In the genomic region with DNA sequence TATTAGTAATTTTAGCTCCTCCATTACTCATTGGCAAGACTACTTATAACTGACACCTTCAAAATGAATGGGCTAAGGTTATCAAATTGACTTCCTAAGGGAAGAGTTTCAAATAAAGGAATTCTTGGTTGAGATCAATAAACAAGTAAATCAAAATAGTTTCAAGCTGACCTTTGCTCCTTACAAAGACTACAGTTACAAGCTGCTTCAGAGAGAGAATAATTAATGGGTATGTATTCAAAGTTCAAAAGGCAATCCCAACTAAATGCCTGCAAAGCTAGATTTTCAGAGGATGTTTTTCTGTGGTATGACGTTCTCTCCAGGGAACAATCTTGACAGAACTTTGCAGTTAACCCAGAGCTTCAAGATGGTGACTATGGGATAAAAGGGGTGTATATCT, we compare ENCODE assay signal across 14 cellular contexts.
DNase-seq lines count a peak whose midpoint lies in the region; ATAC-seq and TF ChIP-seq lines count a peak whose summit lies in the region.
"Had no signal": no experiment of that assay in that cellular context is flagged by ENCODE, and none has a peak within 500 bp of the region (broad histone marks: within the 10 kb centered on the region; RNA-seq: fewer than 3 reads in every experiment).

No MANE protein-coding gene starts in this region.

- H3K27ac Mint-ChIP-seq in progenitor cell of endocrine pancreas: peak overlapping the region; percentile 73
- H3K27ac Mint-ChIP-seq in CD8-positive, alpha-beta T cell: no peak overlapping the region
- H3K27ac Mint-ChIP-seq: CD4-positive, alpha-beta memory T cell had no signal

- peaks cover 14% of the 10 kb centered on the region for H3K36me3 Mint-ChIP-seq in progenitor cell of endocrine pancreas (ENCODE audit: insufficient read depth)
- peaks cover 66% of the 10 kb centered on the region for H3K36me3 Mint-ChIP-seq in CD8-positive, alpha-beta T cell

- no peaks in the 10 kb centered on the region for H3K9me3 Mint-ChIP-seq in progenitor cell of endocrine pancreas (ENCODE audit: low read depth)
- no peaks in the 10 kb centered on the region for H3K9me3 Mint-ChIP-seq in CD8-positive, alpha-beta T cell

- H3K36me3 ChIP-seq in liver (ENCODE audit: control insufficient read depth in 4 of 4, insufficient read depth in 3 of 4, low read depth in 1 of 4, low read length in 3 of 4): peaks cover 2 to 13% (median 7%) of the 10 kb centered on the region in 4 donors
- H3K36me3 ChIP-seq in CD8-positive, alpha-beta T cell (ENCODE audit: insufficient read depth, low read length): peaks cover 3% of the 10 kb centered on the region

- 36% methylated on average over 1 of the region's 1 CpG for WGBS in liver

- no peak overlapping the region for H3K4me3 Mint-ChIP-seq in progenitor cell of endocrine pancreas (ENCODE audit: low read depth)
- H3K4me3 Mint-ChIP-seq in CD8-positive, alpha-beta T cell: no peak overlapping the region
- H3K4me3 Mint-ChIP-seq: CD4-positive, alpha-beta memory T cell had no signal

- intact Hi-C loops in CD8-positive, alpha-beta T cell (cut with DNase I, micrococcal nuclease): no loop called here

- TF ChIP-seq RAD21 in liver (IDR thresholded peaks at IDR 0.05): peak; percentile 19 to 41

- no peak overlapping the region for H3K4me3 ChIP-seq in liver (ENCODE audit: low read depth in 1 of 3, low read length in 3 of 3)
- no peak overlapping the region for H3K4me3 ChIP-seq in CD8-positive, alpha-beta T cell (ENCODE audit: low read depth, low read length)
- H3K4me3 ChIP-seq: GM23248 had no signal

- H3K9ac ChIP-seq in liver (ENCODE audit: low read depth in 1 of 2, low read length in 2 of 2): no peak overlapping the region
- H3K9ac ChIP-seq: GM23248 had no signal

- CTCF ChIA-PET in CD8-positive, alpha-beta T cell (lab: Charles Lee): interaction anchor here (1.5 kb wide), 1 partner anchor 121 kb away, joined by 3 read pairs; no protein-coding TSS in a partner anchor

- POLR2A ChIA-PET in CD8-positive, alpha-beta T cell (lab: Charles Lee): no interaction called here

- no peak for ATAC-seq in CD8-positive, alpha-beta T cell
- ATAC-seq in GM21515 (IDR thresholded peaks at IDR 0.05; ENCODE audit: unreplicated experiment): no peak

- peak; percentile 12 for DNase-seq in left kidney (ENCODE audit: low read depth, low spot score)
- no peak for DNase-seq in progenitor cell of endocrine pancreas (ENCODE audit: low spot score, unreplicated experiment)
- no peak for DNase-seq in CD8-positive, alpha-beta T cell
- DNase-seq in stimulated activated CD4-positive, alpha-beta T cell treated with anti-CD3 and anti-CD28 coated beads, Interleukin-12 subunit alpha, Interleukin-12 subunit beta, amount 100 ng/mL, for 4 hours: no peak
- DNase-seq: C1 segment of cervical spinal cord; Caco-2; CD4-positive, alpha-beta memory T cell; DMS153; DND-41; GM23248; H7; HCEC 1CT had no signal

- no peaks in the 10 kb centered on the region for H3K27me3 Mint-ChIP-seq in progenitor cell of endocrine pancreas
- H3K27me3 Mint-ChIP-seq in CD8-positive, alpha-beta T cell (ENCODE audit: low read depth): no peaks in the 10 kb centered on the region
- H3K27me3 Mint-ChIP-seq: CD4-positive, alpha-beta memory T cell had no signal

- H3K27me3 ChIP-seq in liver (ENCODE audit: control insufficient read depth in 4 of 4, insufficient read depth in 4 of 4, low read length in 3 of 4): no peaks in the 10 kb centered on the region
- no peaks in the 10 kb centered on the region for H3K27me3 ChIP-seq in CD8-positive, alpha-beta T cell (ENCODE audit: insufficient read depth, low read length)

- H3K9me3 ChIP-seq in liver (ENCODE audit: control insufficient read depth in 4 of 4, low read length in 3 of 4): no peaks in the 10 kb centered on the region
- H3K9me3 ChIP-seq in CD8-positive, alpha-beta T cell (ENCODE audit: low read length): no peaks in the 10 kb centered on the region
- H3K9me3 ChIP-seq: Caco-2 had no signal

- H3K27ac ChIP-seq in liver (ENCODE audit: low read depth in 1 of 2, low read length in 2 of 2): no peak overlapping the region
- H3K27ac ChIP-seq in CD8-positive, alpha-beta T cell (ENCODE audit: low read depth, low read length): no peak overlapping the region
- H3K27ac ChIP-seq: GM23248 had no signal

- peaks cover 0 to 11% (median 7%) of the 10 kb centered on the region in 4 donors for H3K4me1 ChIP-seq in liver (ENCODE audit: control insufficient read depth in 4 of 4, insufficient read depth in 4 of 4, low read length in 3 of 4)
- H3K4me1 ChIP-seq in CD8-positive, alpha-beta T cell (ENCODE audit: insufficient read depth, low read length): no peaks in the 10 kb centered on the region

- TF ChIP-seq CTCF in liver (IDR thresholded peaks at IDR 0.05; ENCODE audit: low read depth, low read length, missing input control) (no peak), progenitor cell of endocrine pancreas (IDR thresholded peaks at IDR 0.05; ENCODE audit: unreplicated experiment) (no peak)
- TF ChIP-seq CTCF in CD8-positive, alpha-beta T cell (IDR thresholded peaks at IDR 0.05): no peak

- peaks cover 32% of the 10 kb centered on the region for H3K4me1 Mint-ChIP-seq in progenitor cell of endocrine pancreas (ENCODE audit: low read depth)
- no peaks in the 10 kb centered on the region for H3K4me1 Mint-ChIP-seq in CD8-positive, alpha-beta T cell (ENCODE audit: low read depth)

TF ChIP-seq in liver, 16 proteins besides CTCF, POLR2A, EP300 and RAD21:
- TF ChIP-seq HNF4A (conservative IDR thresholded peaks at IDR 0.05) (peak; percentile 79 to 89), YY1 (IDR thresholded peaks at IDR 0.05) (no peak), NR2F2 (IDR thresholded peaks at IDR 0.05) (no peak), HNF4G (IDR thresholded peaks at IDR 0.05) (peak; percentile 63), EGR1 (IDR thresholded peaks at IDR 0.05; ENCODE audit: low read depth in 2 of 2) (no peak), FOXA2 (IDR thresholded peaks at IDR 0.05) (no peak), JUND (IDR thresholded peaks at IDR 0.05) (no peak), SP1 (IDR thresholded peaks at IDR 0.05) (peak; percentile 73), REST (IDR thresholded peaks at IDR 0.05) (no peak)
- TF ChIP-seq, protein P1, sequence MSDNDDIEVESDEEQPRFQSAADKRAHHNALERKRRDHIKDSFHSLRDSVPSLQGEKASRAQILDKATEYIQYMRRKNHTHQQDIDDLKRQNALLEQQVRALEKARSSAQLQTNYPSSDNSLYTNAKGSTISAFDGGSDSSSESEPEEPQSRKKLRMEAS (IDR thresholded peaks at IDR 0.05): no peak
